8 cellular contexts compared by ENCODE assay signal in the genomic region with DNA sequence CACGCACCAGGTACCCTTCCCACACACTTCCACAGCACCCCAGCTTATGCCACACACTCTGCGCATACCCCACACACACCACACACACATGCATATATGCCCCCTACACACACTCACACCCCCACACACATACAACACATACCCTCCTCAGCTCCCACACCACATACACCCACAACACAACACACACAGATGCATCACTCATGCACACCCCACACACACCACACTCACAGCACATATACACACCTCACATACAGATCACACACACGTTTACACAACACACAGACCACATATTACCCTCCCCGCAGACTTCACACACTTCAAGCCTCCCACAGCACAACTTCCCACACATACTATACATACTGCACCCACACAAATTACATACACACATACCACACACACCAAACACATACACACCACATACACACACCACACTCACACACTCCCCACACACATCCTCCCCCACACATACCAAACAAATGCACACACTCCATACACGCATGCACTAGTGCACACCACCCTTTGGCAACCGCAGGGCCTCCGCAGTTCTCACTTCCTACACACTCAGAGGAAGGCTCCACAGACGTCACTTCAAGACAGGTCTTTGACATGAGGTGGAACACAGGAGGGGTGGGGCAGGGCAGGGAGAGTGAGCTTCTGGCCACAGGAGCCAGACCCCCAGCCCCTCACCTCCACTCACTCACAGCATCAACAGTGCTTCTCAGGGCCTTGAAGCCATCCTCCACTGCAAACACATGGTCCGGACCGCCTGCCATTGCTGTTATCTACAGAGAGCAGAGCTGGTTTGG.
A peak's percentile ranks its signal among the peaks of the same experiment; 100 is the strongest.
DNase-seq lines count a peak whose midpoint lies in the region; ATAC-seq lines count a peak whose summit lies in the region.

No MANE protein-coding gene starts in this region.

- ATAC-seq in GM18858 (IDR thresholded peaks at IDR 0.05; ENCODE audit: unreplicated experiment) (peak; percentile 75), HG03139 (IDR thresholded peaks at IDR 0.05; ENCODE audit: unreplicated experiment) (peak; percentile 53), GM21717 (IDR thresholded peaks at IDR 0.05; ENCODE audit: unreplicated experiment) (no peak)

- DNase-seq in activated T-cell treated with anti-CD3 and anti-CD28 coated beads for 24 hours (ENCODE audit: low read depth) (peak; percentile 52), NCI-H2196 (lab: John Stamatoyannopoulos, UW; ENCODE audit: unreplicated experiment) (no peak), hippocampal formation (lab: John Stamatoyannopoulos, UW) (no peak), GF-D8 (lab: John Stamatoyannopoulos, UW) (no peak)
- DNase-seq in stimulated activated CD4-positive, alpha-beta T cell treated with anti-CD3 and anti-CD28 coated beads, Interleukin-1b, Interleukin-23, amount 100 ng/mL, for 4 hours (ENCODE audit: low read depth in 2 of 2), result peak; percentile 29 to 43

Comparison
In these comparisons a context has a peak if more than half of its experiments do, and no peak if none do; other contexts are left out.
1. DNase-seq: peak in activated T-cell treated with anti-CD3 and anti-CD28 coated beads for 24 hours (single experiment) and stimulated activated CD4-positive, alpha-beta T cell treated with anti-CD3 and anti-CD28 coated beads, Interleukin-1b, Interleukin-23, amount 100 ng/mL, for 4 hours (2 of 2); none in NCI-H2196 (single experiment), hippocampal formation (0 of 2) and GF-D8 (single experiment).